ENCODE assay signal across 13 cellular contexts in genomic region chr17:80729016-80729415, GRCh38.
"Had no signal": no experiment of that assay in that cellular context is flagged by ENCODE, and none has a peak within 500 bp of the region (broad histone marks: within the 10 kb centered on the region; RNA-seq: fewer than 3 reads in every experiment).

No MANE protein-coding gene starts in this region.

- H3K27ac ChIP-seq: adrenal gland, pancreas, thoracic aorta, upper lobe of right lung had no signal

- H3K27me3 Mint-ChIP-seq: activated CD4-positive, alpha-beta T cell treated with anti-CD3 and anti-CD28 coated beads, Interleukin-2, amount 10 ng/mL, durations not matched to agents 7 days and 5 days had no signal

- H3K9me3 Mint-ChIP-seq: activated CD4-positive, alpha-beta T cell treated with anti-CD3 and anti-CD28 coated beads, Interleukin-2, amount 10 ng/mL, durations not matched to agents 7 days and 5 days; activated T-helper 1 cell treated with anti-CD3 and anti-CD28 coated beads, Interleukin-12 subunit alpha, Interleukin-12 subunit beta, Interleukin-2, Interleukin-4 antibody, amounts not matched to agents 30 ng/mL and 10 ng/mL and 1 ng/mL, durations not matched to agents 14 hours and 24 hours and 36 hours had no signal

- H3K27me3 ChIP-seq: adrenal gland, pancreas, upper lobe of right lung had no signal

- H3K4me3 ChIP-seq: adrenal gland, lung, pancreas, thoracic aorta, upper lobe of right lung had no signal

- ATAC-seq: left colon, pancreas, upper lobe of right lung had no signal

- H3K9me3 ChIP-seq: adrenal gland, pancreas, thoracic aorta, upper lobe of right lung had no signal

- DNase-seq: activated CD4-positive, alpha-beta T cell treated with anti-CD3 and anti-CD28 coated beads, Interleukin-2, amount 10 ng/mL, durations not matched to agents 7 days and 5 days; activated CD4-positive, CD25-positive, alpha-beta regulatory T cell; activated CD8-positive, alpha-beta memory T cell treated with anti-CD3 and anti-CD28 coated beads, Interleukin-2, amount 50 U/mL, for 48 hours; activated naive CD4-positive, alpha-beta T cell treated with anti-CD3 and anti-CD28 coated beads, Interleukin-2, amount 50 U/mL, for 16 hours; adrenal gland; left colon; pancreas; stimulated activated CD4-positive, alpha-beta T cell treated with anti-CD3 and anti-CD28 coated beads, Interleukin-12 subunit alpha, Interleukin-12 subunit beta, amount 100 ng/mL, for 4 hours; stimulated activated CD4-positive, alpha-beta T cell treated with anti-CD3 and anti-CD28 coated beads, Interleukin-2, amount 100 ng/mL, for 24 hours; upper lobe of right lung had no signal

- H3K36me3 ChIP-seq: adrenal gland, pancreas, thoracic aorta had no signal

- H3K4me1 ChIP-seq: pancreas, upper lobe of right lung had no signal

- H3K4me3 Mint-ChIP-seq: activated CD4-positive, alpha-beta T cell treated with anti-CD3 and anti-CD28 coated beads, Interleukin-2, amount 10 ng/mL, durations not matched to agents 7 days and 5 days; activated T-helper 1 cell treated with anti-CD3 and anti-CD28 coated beads, Interleukin-12 subunit alpha, Interleukin-12 subunit beta, Interleukin-2, Interleukin-4 antibody, amounts not matched to agents 30 ng/mL and 10 ng/mL and 1 ng/mL, durations not matched to agents 14 hours and 24 hours and 36 hours had no signal
